ENCODE assay signal across 1 cellular context in the genomic region with DNA sequence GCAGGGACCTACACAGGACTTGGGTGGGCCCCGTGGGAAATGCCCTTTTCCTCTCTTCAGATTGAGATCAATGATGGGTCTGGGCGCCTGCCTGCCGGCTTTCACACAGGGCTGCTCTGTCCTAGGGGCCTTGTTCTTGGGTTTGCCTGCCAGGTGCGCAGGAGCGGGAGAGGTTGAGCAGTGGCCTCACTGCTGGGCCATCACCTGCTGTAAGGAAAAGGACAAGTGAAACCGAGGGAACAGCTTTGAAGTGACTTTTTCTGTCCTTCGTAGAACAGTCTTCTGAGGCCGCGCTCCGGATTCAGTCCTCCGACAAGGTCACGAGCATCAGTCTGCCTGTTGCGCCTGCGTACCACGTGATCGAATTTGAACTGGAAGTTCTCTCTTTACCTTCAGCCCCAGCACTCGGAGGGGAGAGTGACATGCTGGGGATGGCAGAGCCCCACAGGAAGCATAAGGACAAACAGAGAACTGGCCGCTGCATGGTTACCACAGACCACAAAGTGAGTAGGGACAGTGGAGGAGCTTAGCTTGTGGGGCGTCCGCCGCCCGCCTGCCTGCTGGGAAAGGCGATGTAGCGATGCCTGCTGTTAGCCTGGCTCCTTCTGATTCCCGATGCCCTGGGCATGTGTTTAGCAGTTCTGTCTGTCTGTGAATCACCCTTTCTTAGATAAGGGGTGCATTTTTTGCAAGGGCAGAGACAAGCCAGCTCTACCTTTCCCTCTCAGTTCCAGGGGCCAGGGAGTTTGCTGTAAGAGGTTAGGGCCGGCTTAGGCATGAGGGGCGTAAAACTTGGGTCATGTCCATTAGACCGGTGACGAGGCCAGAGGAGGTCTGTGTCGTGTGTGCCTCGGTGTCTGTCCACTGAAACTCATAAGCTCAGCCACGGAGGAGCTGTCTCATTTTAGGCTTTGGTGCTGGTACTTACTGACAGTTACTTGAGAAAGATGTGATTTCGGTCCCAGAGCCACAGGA.
TF ChIP-seq lines count a peak whose summit lies in the region.

No MANE protein-coding gene starts in this region.

TF ChIP-seq in GM23338, 12 proteins besides CTCF, POLR2A, EP300 and RAD21 (continued from another document):
- TF ChIP-seq, protein P1, sequence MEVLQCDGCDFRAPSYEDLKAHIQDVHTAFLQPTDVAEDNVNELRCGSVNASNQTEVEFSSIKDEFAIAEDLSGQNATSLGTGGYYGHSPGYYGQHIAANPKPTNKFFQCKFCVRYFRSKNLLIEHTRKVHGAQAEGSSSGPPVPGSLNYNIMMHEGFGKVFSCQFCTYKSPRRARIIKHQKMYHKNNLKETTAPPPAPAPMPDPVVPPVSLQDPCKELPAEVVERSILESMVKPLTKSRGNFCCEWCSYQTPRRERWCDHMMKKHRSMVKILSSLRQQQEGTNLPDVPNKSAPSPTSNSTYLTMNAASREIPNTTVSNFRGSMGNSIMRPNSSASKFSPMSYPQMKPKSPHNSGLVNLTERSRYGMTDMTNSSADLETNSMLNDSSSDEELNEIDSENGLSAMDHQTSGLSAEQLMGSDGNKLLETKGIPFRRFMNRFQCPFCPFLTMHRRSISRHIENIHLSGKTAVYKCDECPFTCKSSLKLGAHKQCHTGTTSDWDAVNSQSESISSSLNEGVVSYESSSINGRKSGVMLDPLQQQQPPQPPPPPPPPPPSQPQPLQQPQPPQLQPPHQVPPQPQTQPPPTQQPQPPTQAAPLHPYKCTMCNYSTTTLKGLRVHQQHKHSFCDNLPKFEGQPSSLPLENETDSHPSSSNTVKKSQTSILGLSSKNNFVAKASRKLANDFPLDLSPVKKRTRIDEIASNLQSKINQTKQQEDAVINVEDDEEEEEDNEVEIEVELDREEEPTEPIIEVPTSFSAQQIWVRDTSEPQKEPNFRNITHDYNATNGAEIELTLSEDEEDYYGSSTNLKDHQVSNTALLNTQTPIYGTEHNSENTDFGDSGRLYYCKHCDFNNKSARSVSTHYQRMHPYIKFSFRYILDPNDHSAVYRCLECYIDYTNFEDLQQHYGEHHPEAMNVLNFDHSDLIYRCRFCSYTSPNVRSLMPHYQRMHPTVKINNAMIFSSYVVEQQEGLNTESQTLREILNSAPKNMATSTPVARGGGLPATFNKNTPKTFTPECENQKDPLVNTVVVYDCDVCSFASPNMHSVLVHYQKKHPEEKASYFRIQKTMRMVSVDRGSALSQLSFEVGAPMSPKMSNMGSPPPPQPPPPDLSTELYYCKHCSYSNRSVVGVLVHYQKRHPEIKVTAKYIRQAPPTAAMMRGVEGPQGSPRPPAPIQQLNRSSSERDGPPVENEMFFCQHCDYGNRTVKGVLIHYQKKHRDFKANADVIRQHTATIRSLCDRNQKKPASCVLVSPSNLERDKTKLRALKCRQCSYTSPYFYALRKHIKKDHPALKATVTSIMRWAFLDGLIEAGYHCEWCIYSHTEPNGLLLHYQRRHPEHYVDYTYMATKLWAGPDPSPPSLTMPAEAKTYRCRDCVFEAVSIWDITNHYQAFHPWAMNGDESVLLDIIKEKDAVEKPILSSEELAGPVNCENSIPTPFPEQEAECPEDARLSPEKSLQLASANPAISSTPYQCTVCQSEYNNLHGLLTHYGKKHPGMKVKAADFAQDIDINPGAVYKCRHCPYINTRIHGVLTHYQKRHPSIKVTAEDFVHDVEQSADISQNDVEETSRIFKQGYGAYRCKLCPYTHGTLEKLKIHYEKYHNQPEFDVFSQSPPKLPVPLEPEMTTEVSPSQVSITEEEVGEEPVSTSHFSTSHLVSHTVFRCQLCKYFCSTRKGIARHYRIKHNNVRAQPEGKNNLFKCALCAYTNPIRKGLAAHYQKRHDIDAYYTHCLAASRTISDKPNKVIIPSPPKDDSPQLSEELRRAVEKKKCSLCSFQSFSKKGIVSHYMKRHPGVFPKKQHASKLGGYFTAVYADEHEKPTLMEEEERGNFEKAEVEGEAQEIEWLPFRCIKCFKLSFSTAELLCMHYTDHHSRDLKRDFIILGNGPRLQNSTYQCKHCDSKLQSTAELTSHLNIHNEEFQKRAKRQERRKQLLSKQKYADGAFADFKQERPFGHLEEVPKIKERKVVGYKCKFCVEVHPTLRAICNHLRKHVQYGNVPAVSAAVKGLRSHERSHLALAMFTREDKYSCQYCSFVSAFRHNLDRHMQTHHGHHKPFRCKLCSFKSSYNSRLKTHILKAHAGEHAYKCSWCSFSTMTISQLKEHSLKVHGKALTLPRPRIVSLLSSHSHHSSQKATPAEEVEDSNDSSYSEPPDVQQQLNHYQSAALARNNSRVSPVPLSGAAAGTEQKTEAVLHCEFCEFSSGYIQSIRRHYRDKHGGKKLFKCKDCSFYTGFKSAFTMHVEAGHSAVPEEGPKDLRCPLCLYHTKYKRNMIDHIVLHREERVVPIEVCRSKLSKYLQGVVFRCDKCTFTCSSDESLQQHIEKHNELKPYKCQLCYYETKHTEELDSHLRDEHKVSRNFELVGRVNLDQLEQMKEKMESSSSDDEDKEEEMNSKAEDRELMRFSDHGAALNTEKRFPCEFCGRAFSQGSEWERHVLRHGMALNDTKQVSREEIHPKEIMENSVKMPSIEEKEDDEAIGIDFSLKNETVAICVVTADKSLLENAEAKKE (CRISPR knock-in tag; IDR thresholded peaks at IDR 0.05) = no peak
- TF ChIP-seq STAT1 (IDR thresholded peaks at IDR 0.05; ENCODE audit: unreplicated experiment) = no peak
- no peak for TF ChIP-seq ZNF331 (CRISPR knock-in tag; IDR thresholded peaks at IDR 0.05; ENCODE audit: low read depth)
- no peak for TF ChIP-seq POLR2AphosphoS5 (IDR thresholded peaks at IDR 0.05; ENCODE audit: low read depth)
- TF ChIP-seq, protein P2, sequence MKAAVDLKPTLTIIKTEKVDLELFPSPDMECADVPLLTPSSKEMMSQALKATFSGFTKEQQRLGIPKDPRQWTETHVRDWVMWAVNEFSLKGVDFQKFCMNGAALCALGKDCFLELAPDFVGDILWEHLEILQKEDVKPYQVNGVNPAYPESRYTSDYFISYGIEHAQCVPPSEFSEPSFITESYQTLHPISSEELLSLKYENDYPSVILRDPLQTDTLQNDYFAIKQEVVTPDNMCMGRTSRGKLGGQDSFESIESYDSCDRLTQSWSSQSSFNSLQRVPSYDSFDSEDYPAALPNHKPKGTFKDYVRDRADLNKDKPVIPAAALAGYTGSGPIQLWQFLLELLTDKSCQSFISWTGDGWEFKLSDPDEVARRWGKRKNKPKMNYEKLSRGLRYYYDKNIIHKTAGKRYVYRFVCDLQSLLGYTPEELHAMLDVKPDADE (IDR thresholded peaks at IDR 0.05) = no peak
- TF ChIP-seq, protein P3, sequence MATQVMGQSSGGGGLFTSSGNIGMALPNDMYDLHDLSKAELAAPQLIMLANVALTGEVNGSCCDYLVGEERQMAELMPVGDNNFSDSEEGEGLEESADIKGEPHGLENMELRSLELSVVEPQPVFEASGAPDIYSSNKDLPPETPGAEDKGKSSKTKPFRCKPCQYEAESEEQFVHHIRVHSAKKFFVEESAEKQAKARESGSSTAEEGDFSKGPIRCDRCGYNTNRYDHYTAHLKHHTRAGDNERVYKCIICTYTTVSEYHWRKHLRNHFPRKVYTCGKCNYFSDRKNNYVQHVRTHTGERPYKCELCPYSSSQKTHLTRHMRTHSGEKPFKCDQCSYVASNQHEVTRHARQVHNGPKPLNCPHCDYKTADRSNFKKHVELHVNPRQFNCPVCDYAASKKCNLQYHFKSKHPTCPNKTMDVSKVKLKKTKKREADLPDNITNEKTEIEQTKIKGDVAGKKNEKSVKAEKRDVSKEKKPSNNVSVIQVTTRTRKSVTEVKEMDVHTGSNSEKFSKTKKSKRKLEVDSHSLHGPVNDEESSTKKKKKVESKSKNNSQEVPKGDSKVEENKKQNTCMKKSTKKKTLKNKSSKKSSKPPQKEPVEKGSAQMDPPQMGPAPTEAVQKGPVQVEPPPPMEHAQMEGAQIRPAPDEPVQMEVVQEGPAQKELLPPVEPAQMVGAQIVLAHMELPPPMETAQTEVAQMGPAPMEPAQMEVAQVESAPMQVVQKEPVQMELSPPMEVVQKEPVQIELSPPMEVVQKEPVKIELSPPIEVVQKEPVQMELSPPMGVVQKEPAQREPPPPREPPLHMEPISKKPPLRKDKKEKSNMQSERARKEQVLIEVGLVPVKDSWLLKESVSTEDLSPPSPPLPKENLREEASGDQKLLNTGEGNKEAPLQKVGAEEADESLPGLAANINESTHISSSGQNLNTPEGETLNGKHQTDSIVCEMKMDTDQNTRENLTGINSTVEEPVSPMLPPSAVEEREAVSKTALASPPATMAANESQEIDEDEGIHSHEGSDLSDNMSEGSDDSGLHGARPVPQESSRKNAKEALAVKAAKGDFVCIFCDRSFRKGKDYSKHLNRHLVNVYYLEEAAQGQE (IDR thresholded peaks at IDR 0.05; ENCODE audit: unreplicated experiment) = no peak
